Comparison of ENCODE assay signal across 8 cellular contexts in genomic region chr12:57008113-57008687, GRCh38.
A peak's percentile ranks its signal among the peaks of the same experiment; 100 is the strongest.
DNase-seq lines count a peak whose midpoint lies in the region; TF ChIP-seq lines count a peak whose summit lies in the region.

No MANE protein-coding gene starts in this region.

- H3K4me3 ChIP-seq in GM12865 (ENCODE audit: low read depth, low read length), result no peak overlapping the region
- no peak overlapping the region for H3K4me3 ChIP-seq in WI38 (ENCODE audit: low read depth, low read length)
- H3K4me3 ChIP-seq in skeletal muscle cell (ENCODE audit: low read depth, low read length), result no peak overlapping the region

- DNase-seq in AG20443 (ENCODE audit: low spot score) (peak; percentile 66), GM12865 (ENCODE audit: low read depth) (peak; percentile 75), NCI-H2227 (lab: John Stamatoyannopoulos, UW; ENCODE audit: unreplicated experiment) (peak; percentile 66), globus pallidus (ENCODE audit: low spot score) (peak; percentile 50), skeletal muscle cell (ENCODE audit: low read depth) (peak; percentile 39), activated gamma-delta T cell (lab: John Stamatoyannopoulos, UW) (no peak)
- no peak for DNase-seq in effector CD4-positive, alpha-beta T cell

- TF ChIP-seq CTCF in GM12865 (IDR thresholded peaks at IDR 0.05; ENCODE audit: insufficient read depth, low read depth, low read length, missing control alignments), result peak; percentile 64
- TF ChIP-seq CTCF in WI38 (IDR thresholded peaks at IDR 0.05; ENCODE audit: low read depth, low read length), result peak; percentile 69

Comparison
In these comparisons a context has a peak if more than half of its experiments do, and no peak if none do; other contexts are left out.
1. DNase-seq: peak in AG20443 (single experiment), GM12865 (single experiment), NCI-H2227 (single experiment), globus pallidus (single experiment) and skeletal muscle cell (single experiment); none in activated gamma-delta T cell (single experiment) and effector CD4-positive, alpha-beta T cell (single experiment).